Comparison of ENCODE assay signal across 17 cellular contexts in the genomic region with DNA sequence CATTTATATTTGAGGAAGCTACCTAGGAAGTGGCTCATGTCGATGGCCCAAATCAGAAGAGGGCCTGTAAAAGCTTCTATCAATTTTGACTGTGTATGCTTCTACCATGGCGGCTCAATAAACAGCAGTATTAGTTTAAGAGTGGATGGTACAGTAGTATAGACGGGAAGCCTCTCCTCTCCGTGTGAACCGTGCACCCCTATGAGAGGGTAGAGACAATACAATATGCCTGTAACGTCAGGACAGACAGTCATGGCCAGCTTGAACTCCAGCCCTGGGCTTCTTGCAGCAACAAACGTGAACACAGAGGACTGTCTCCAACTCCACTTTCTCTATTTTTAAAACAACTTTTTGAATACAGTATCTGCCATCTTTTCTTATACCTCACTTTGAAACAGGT. TPM values are rescaled to one million over a fixed set of nuclear protein-coding genes. Genes with fewer than 3 reads are reported as not detected.
DNase-seq lines count a peak whose midpoint lies in the region; ATAC-seq lines count a peak whose summit lies in the region.
"Had no signal": no experiment of that assay in that cellular context is flagged by ENCODE, and none has a peak within 500 bp of the region (broad histone marks: within the 10 kb centered on the region; RNA-seq: fewer than 3 reads in every experiment).

No MANE protein-coding gene starts in this region.

- peaks cover 58% of the 10 kb centered on the region for H3K4me1 Mint-ChIP-seq in activated CD4-positive, alpha-beta T cell treated with anti-CD3 and anti-CD28 coated beads, Interleukin-2, amount 10 ng/mL, durations not matched to agents 24 days and 14 days
- H3K4me1 Mint-ChIP-seq in dendritic cell treated with granulocyte-macrophage colony-stimulating factor and Interleukin-4, amounts not matched to agents 40 ng/mL and 50 ng/mL, for 4 days (ENCODE audit: low read depth): peaks cover 80% of the 10 kb centered on the region
- peaks cover 59% of the 10 kb centered on the region for H3K4me1 Mint-ChIP-seq in stimulated activated naive CD8-positive, alpha-beta T cell treated with anti-CD3 and anti-CD28 coated beads, Interleukin-15, amount 100 ng/mL, for 72 hours

- intact Hi-C loops in activated CD4-positive, alpha-beta T cell treated with anti-CD3 and anti-CD28 coated beads, Interleukin-2, amount 10 ng/mL, durations not matched to agents 24 days and 14 days (cut with micrococcal nuclease): no loop called here
- intact Hi-C loops in dendritic cell treated with granulocyte-macrophage colony-stimulating factor and Interleukin-4, amounts not matched to agents 40 ng/mL and 50 ng/mL, for 4 days (cut with micrococcal nuclease): no loop called here

- peak overlapping the region; percentile 95 for H3K4me3 Mint-ChIP-seq in activated CD4-positive, alpha-beta T cell treated with anti-CD3 and anti-CD28 coated beads, Interleukin-2, amount 10 ng/mL, durations not matched to agents 24 days and 14 days
- H3K4me3 Mint-ChIP-seq in dendritic cell treated with granulocyte-macrophage colony-stimulating factor and Interleukin-4, amounts not matched to agents 40 ng/mL and 50 ng/mL, for 4 days: peak overlapping the region; percentile 67
- H3K4me3 Mint-ChIP-seq in stimulated activated naive CD8-positive, alpha-beta T cell treated with anti-CD3 and anti-CD28 coated beads, Interleukin-15, amount 100 ng/mL, for 72 hours: peak overlapping the region; percentile 91 to 98
- H3K4me3 Mint-ChIP-seq: brain had no signal

- no peaks in the 10 kb centered on the region for H3K9me3 Mint-ChIP-seq in activated CD4-positive, alpha-beta T cell treated with anti-CD3 and anti-CD28 coated beads, Interleukin-2, amount 10 ng/mL, durations not matched to agents 24 days and 14 days
- H3K9me3 Mint-ChIP-seq in dendritic cell treated with granulocyte-macrophage colony-stimulating factor and Interleukin-4, amounts not matched to agents 40 ng/mL and 50 ng/mL, for 4 days: no peaks in the 10 kb centered on the region
- no peaks in the 10 kb centered on the region for H3K9me3 Mint-ChIP-seq in stimulated activated naive CD8-positive, alpha-beta T cell treated with anti-CD3 and anti-CD28 coated beads, Interleukin-15, amount 100 ng/mL, for 72 hours
- H3K9me3 Mint-ChIP-seq: brain had no signal

- DNase-seq in activated CD4-positive, alpha-beta T cell treated with anti-CD3 and anti-CD28 coated beads, Interleukin-2, amount 10 ng/mL, durations not matched to agents 24 days and 14 days: peak; percentile 75
- no peak for DNase-seq in activated CD4-positive, alpha-beta T cell treated with anti-CD3 and anti-CD28 coated beads, Interleukin-2, amount 50 U/mL, for 48 hours
- peak; percentile 52 for DNase-seq in OCI-M1 (lab: John Stamatoyannopoulos, UW)
- DNase-seq in stimulated activated naive CD8-positive, alpha-beta T cell treated with anti-CD3 and anti-CD28 coated beads, Interleukin-15, amount 100 ng/mL, for 72 hours: no peak
- DNase-seq in NK-92 treated with Interleukin-12 subunit alpha and Interleukin-12 subunit beta, amount 100 ng/mL, for 24 hours (lab: John Stamatoyannopoulos, UW): no peak
- no peak for DNase-seq in NCI-H187 treated with DMSO at 0.1 percent for 48 hours (lab: John Stamatoyannopoulos, UW)
- DNase-seq: DMS153, erythroblast, hypothalamus, mammary epithelial cell, NCI-H1048, NCI-H526 had no signal

- peaks cover 89% of the 10 kb centered on the region for H3K36me3 Mint-ChIP-seq in activated CD4-positive, alpha-beta T cell treated with anti-CD3 and anti-CD28 coated beads, Interleukin-2, amount 10 ng/mL, durations not matched to agents 24 days and 14 days (ENCODE audit: low read depth)
- peaks cover 53% of the 10 kb centered on the region for H3K36me3 Mint-ChIP-seq in dendritic cell treated with granulocyte-macrophage colony-stimulating factor and Interleukin-4, amounts not matched to agents 40 ng/mL and 50 ng/mL, for 4 days (ENCODE audit: low read depth)
- H3K36me3 Mint-ChIP-seq: brain had no signal

- ATAC-seq in stimulated activated naive CD8-positive, alpha-beta T cell treated with anti-CD3 and anti-CD28 coated beads, Interleukin-15, amount 100 ng/mL, for 72 hours: peak; percentile 22
- no peak for ATAC-seq in HG03520 (IDR thresholded peaks at IDR 0.05; ENCODE audit: unreplicated experiment)
- ATAC-seq: A549 had no signal

- H3K27me3 Mint-ChIP-seq in activated CD4-positive, alpha-beta T cell treated with anti-CD3 and anti-CD28 coated beads, Interleukin-2, amount 10 ng/mL, durations not matched to agents 24 days and 14 days: no peaks in the 10 kb centered on the region
- H3K27me3 Mint-ChIP-seq in dendritic cell treated with granulocyte-macrophage colony-stimulating factor and Interleukin-4, amounts not matched to agents 40 ng/mL and 50 ng/mL, for 4 days: no peaks in the 10 kb centered on the region
- no peaks in the 10 kb centered on the region for H3K27me3 Mint-ChIP-seq in stimulated activated naive CD8-positive, alpha-beta T cell treated with anti-CD3 and anti-CD28 coated beads, Interleukin-15, amount 100 ng/mL, for 72 hours

- peak overlapping the region; percentile 95 for H3K27ac Mint-ChIP-seq in activated CD4-positive, alpha-beta T cell treated with anti-CD3 and anti-CD28 coated beads, Interleukin-2, amount 10 ng/mL, durations not matched to agents 24 days and 14 days
- peak overlapping the region; percentile 86 for H3K27ac Mint-ChIP-seq in dendritic cell treated with granulocyte-macrophage colony-stimulating factor and Interleukin-4, amounts not matched to agents 40 ng/mL and 50 ng/mL, for 4 days
- peak overlapping the region; percentile 89 to 99 for H3K27ac Mint-ChIP-seq in stimulated activated naive CD8-positive, alpha-beta T cell treated with anti-CD3 and anti-CD28 coated beads, Interleukin-15, amount 100 ng/mL, for 72 hours
- H3K27ac Mint-ChIP-seq: brain, progenitor cell of endocrine pancreas had no signal

RNA-seq across cellular contexts. Expression of gene IKZF1, which starts 7.7 kb away (rescaled TPM):
- 282 and 292 TPM in 2 replicates for total RNA-seq in activated CD4-positive, alpha-beta T cell treated with anti-CD3 and anti-CD28 coated beads, Interleukin-2, amount 10 ng/mL, durations not matched to agents 24 days and 14 days
- total RNA-seq: mammary epithelial cell had no signal

Comparison
In these comparisons a context has a peak if more than half of its experiments do, and no peak if none do; other contexts are left out.
1. DNase-seq: peak in activated CD4-positive, alpha-beta T cell treated with anti-CD3 and anti-CD28 coated beads, Interleukin-2, amount 10 ng/mL, durations not matched to agents 24 days and 14 days (single experiment) and OCI-M1 (single experiment); none in activated CD4-positive, alpha-beta T cell treated with anti-CD3 and anti-CD28 coated beads, Interleukin-2, amount 50 U/mL, for 48 hours (0 of 2), stimulated activated naive CD8-positive, alpha-beta T cell treated with anti-CD3 and anti-CD28 coated beads, Interleukin-15, amount 100 ng/mL, for 72 hours (0 of 2), NK-92 treated with Interleukin-12 subunit alpha and Interleukin-12 subunit beta, amount 100 ng/mL, for 24 hours (single experiment) and NCI-H187 treated with DMSO at 0.1 percent for 48 hours (single experiment).
2. Peak in every context shown above with its lines, with median percentiles within 50 percentile points of each other: H3K27ac Mint-ChIP-seq and H3K4me3 Mint-ChIP-seq.